ENCODE assay signal across 19 cellular contexts in the genomic region with DNA sequence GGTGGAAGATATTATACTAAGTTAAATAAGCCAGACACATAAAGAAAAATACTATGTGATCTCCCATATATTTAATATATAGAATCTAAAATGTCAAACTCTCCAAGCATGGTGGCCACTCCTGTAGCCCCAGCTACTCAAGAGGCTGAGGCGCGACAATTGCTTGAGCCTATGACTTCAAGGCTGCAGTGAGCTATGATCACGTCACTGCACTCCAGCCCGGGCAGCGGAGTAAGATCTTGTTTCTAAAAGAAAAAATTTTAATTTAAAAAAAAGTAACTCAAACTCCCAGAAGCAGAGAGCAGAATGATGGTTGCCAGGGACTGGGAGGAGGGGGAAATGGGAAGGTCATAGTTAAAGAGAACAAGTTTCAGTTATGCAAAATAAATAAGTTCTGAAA. TPM values are rescaled to one million over a fixed set of nuclear protein-coding genes. Genes with fewer than 3 reads are reported as not detected.
DNase-seq lines count a peak whose midpoint lies in the region; ATAC-seq and TF ChIP-seq lines count a peak whose summit lies in the region.
"Had no signal": no experiment of that assay in that cellular context is flagged by ENCODE, and none has a peak within 500 bp of the region (broad histone marks: within the 10 kb centered on the region; RNA-seq: fewer than 3 reads in every experiment).

No MANE protein-coding gene starts in this region.

- CTCF ChIA-PET in activated CD8-positive, alpha-beta memory T cell treated with anti-CD3 and anti-CD28 coated beads, Interleukin-2, amount 10 ng/mL, durations not matched to agents 7 days and 5 days (lab: Charles Lee): interaction anchor here (0.7 to 3.4 kb wide), 10 partner anchors 9 to 59 kb away, joined by 3 to 14 read pairs (median 4); no protein-coding TSS in a partner anchor
- CTCF ChIA-PET in HEK293T (lab: Yijun Ruan, JAX): no interaction called here

- H3K27ac ChIP-seq in KOPT-K1 (ENCODE audit: low read depth, low read length, poor library complexity, severe bottlenecking): peak overlapping the region; percentile 78
- H3K27ac ChIP-seq in left ventricle myocardium inferior (replicated peaks): no peak overlapping the region
- H3K27ac ChIP-seq: BLaER1, testis had no signal

- no peaks in the 10 kb centered on the region for H3K9me3 Mint-ChIP-seq in activated CD8-positive, alpha-beta memory T cell treated with anti-CD3 and anti-CD28 coated beads, Interleukin-2, amount 10 ng/mL, durations not matched to agents 7 days and 5 days (ENCODE audit: low read depth)
- H3K9me3 Mint-ChIP-seq in activated naive CD8-positive, alpha-beta T cell treated with anti-CD3 and anti-CD28 coated beads, Interleukin-2, amount 10 ng/mL, durations not matched to agents 7 days and 5 days: peaks cover 5% of the 10 kb centered on the region
- peaks cover 2% of the 10 kb centered on the region for H3K9me3 Mint-ChIP-seq in stimulated activated effector memory CD8-positive, alpha-beta T cell treated with anti-CD3 and anti-CD28 coated beads, Interleukin-12 subunit alpha, Interleukin-12 subunit beta, amount 100 ng/mL, for 72 hours
- H3K9me3 Mint-ChIP-seq: dendritic cell treated with granulocyte-macrophage colony-stimulating factor and Interleukin-4, amounts not matched to agents 40 ng/mL and 50 ng/mL, for 4 days had no signal

- DNase-seq in activated CD8-positive, alpha-beta memory T cell treated with anti-CD3 and anti-CD28 coated beads, Interleukin-2, amount 10 ng/mL, durations not matched to agents 7 days and 5 days: no peak
- DNase-seq in activated CD8-positive, alpha-beta memory T cell treated with anti-CD3 and anti-CD28 coated beads for 24 hours: no peak
- no peak for DNase-seq in activated naive CD8-positive, alpha-beta T cell treated with anti-CD3 and anti-CD28 coated beads, Interleukin-2, amount 10 ng/mL, durations not matched to agents 7 days and 5 days
- peak in 1 of 2 donors; percentile 60 for DNase-seq in stimulated activated effector memory CD8-positive, alpha-beta T cell treated with anti-CD3 and anti-CD28 coated beads, Interleukin-12 subunit alpha, Interleukin-12 subunit beta, amount 100 ng/mL, for 72 hours (ENCODE audit: low spot score in 2 of 2)
- DNase-seq in HEK293T (ENCODE audit: extremely low spot score): no peak
- no peak for DNase-seq in left ventricle myocardium inferior
- no peak for DNase-seq in cerebellar cortex (ENCODE audit: low spot score)
- DNase-seq: activated T-cell treated with anti-CD3 and anti-CD28 coated beads, Interleukin-2, amount 50 U/mL, for 4 hours; DMS 273 treated with DMSO at 0.1 percent for 48 hours; NCI-H1105 treated with DMSO at 0.1 percent for 48 hours; NCI-H2081 treated with DMSO at 0.1 percent for 48 hours; NCI-H510A treated with DMSO at 0.1 percent for 48 hours; retina; RPMI8226; SK-N-SH; testis had no signal

- no peaks in the 10 kb centered on the region for H3K27me3 ChIP-seq in left ventricle myocardium inferior (ENCODE audit: low read depth)
- H3K27me3 ChIP-seq: BLaER1, testis had no signal

- no peak for ATAC-seq in activated CD8-positive, alpha-beta memory T cell treated with anti-CD3 and anti-CD28 coated beads, Interleukin-2, amount 10 ng/mL, durations not matched to agents 7 days and 5 days
- no peak for ATAC-seq in activated naive CD8-positive, alpha-beta T cell treated with anti-CD3 and anti-CD28 coated beads, Interleukin-2, amount 10 ng/mL, durations not matched to agents 7 days and 5 days (ENCODE audit: low read depth)
- no peak for ATAC-seq in stimulated activated effector memory CD8-positive, alpha-beta T cell treated with anti-CD3 and anti-CD28 coated beads, Interleukin-12 subunit alpha, Interleukin-12 subunit beta, amount 100 ng/mL, for 72 hours

- intact Hi-C loops in left ventricle myocardium inferior (cut with micrococcal nuclease): no loop called here

- H3K27me3 Mint-ChIP-seq in activated CD8-positive, alpha-beta memory T cell treated with anti-CD3 and anti-CD28 coated beads, Interleukin-2, amount 10 ng/mL, durations not matched to agents 7 days and 5 days: no peaks in the 10 kb centered on the region
- no peaks in the 10 kb centered on the region for H3K27me3 Mint-ChIP-seq in activated naive CD8-positive, alpha-beta T cell treated with anti-CD3 and anti-CD28 coated beads, Interleukin-2, amount 10 ng/mL, durations not matched to agents 7 days and 5 days
- H3K27me3 Mint-ChIP-seq: dendritic cell treated with granulocyte-macrophage colony-stimulating factor and Interleukin-4, amounts not matched to agents 40 ng/mL and 50 ng/mL, for 4 days had no signal

- peak overlapping the region; percentile 99 for H3K27ac Mint-ChIP-seq in activated CD8-positive, alpha-beta memory T cell treated with anti-CD3 and anti-CD28 coated beads, Interleukin-2, amount 10 ng/mL, durations not matched to agents 7 days and 5 days
- peak overlapping the region; percentile 94 for H3K27ac Mint-ChIP-seq in activated naive CD8-positive, alpha-beta T cell treated with anti-CD3 and anti-CD28 coated beads, Interleukin-2, amount 10 ng/mL, durations not matched to agents 7 days and 5 days
- H3K27ac Mint-ChIP-seq in stimulated activated effector memory CD8-positive, alpha-beta T cell treated with anti-CD3 and anti-CD28 coated beads, Interleukin-12 subunit alpha, Interleukin-12 subunit beta, amount 100 ng/mL, for 72 hours: peak overlapping the region; percentile 94

- no peak overlapping the region for H3K4me3 ChIP-seq in left ventricle myocardium inferior
- H3K4me3 ChIP-seq: BLaER1, testis had no signal

- H3K36me3 ChIP-seq in KOPT-K1 (ENCODE audit: insufficient read depth, low read length) (no peaks in the 10 kb centered on the region), left ventricle myocardium inferior (no peaks in the 10 kb centered on the region)

- H3K4me3 Mint-ChIP-seq in activated CD8-positive, alpha-beta memory T cell treated with anti-CD3 and anti-CD28 coated beads, Interleukin-2, amount 10 ng/mL, durations not matched to agents 7 days and 5 days: peak overlapping the region; percentile 66
- H3K4me3 Mint-ChIP-seq in activated naive CD8-positive, alpha-beta T cell treated with anti-CD3 and anti-CD28 coated beads, Interleukin-2, amount 10 ng/mL, durations not matched to agents 7 days and 5 days: peak overlapping the region; percentile 79
- peak overlapping the region; percentile 96 for H3K4me3 Mint-ChIP-seq in stimulated activated effector memory CD8-positive, alpha-beta T cell treated with anti-CD3 and anti-CD28 coated beads, Interleukin-12 subunit alpha, Interleukin-12 subunit beta, amount 100 ng/mL, for 72 hours
- H3K4me3 Mint-ChIP-seq: dendritic cell treated with granulocyte-macrophage colony-stimulating factor and Interleukin-4, amounts not matched to agents 40 ng/mL and 50 ng/mL, for 4 days had no signal

- no peaks in the 10 kb centered on the region for H3K9me3 ChIP-seq in KOPT-K1 (ENCODE audit: insufficient read depth, low read length, poor library complexity, severe bottlenecking)
- no peaks in the 10 kb centered on the region for H3K9me3 ChIP-seq in left ventricle myocardium inferior (replicated peaks)
- H3K9me3 ChIP-seq: SK-N-SH, testis had no signal

- H3K4me1 ChIP-seq in left ventricle myocardium inferior: no peaks in the 10 kb centered on the region
- H3K4me1 ChIP-seq: testis had no signal

- TF ChIP-seq CTCF in left ventricle myocardium inferior (IDR thresholded peaks at IDR 0.05; ENCODE audit: borderline replicate concordance): no peak

- H3K36me3 Mint-ChIP-seq in activated CD8-positive, alpha-beta memory T cell treated with anti-CD3 and anti-CD28 coated beads, Interleukin-2, amount 10 ng/mL, durations not matched to agents 7 days and 5 days: peaks cover 51% of the 10 kb centered on the region
- peaks cover 33% of the 10 kb centered on the region for H3K36me3 Mint-ChIP-seq in activated naive CD8-positive, alpha-beta T cell treated with anti-CD3 and anti-CD28 coated beads, Interleukin-2, amount 10 ng/mL, durations not matched to agents 7 days and 5 days
- H3K36me3 Mint-ChIP-seq in stimulated activated effector memory CD8-positive, alpha-beta T cell treated with anti-CD3 and anti-CD28 coated beads, Interleukin-12 subunit alpha, Interleukin-12 subunit beta, amount 100 ng/mL, for 72 hours: peaks cover 99% of the 10 kb centered on the region

- POLR2A ChIA-PET in activated naive CD8-positive, alpha-beta T cell treated with anti-CD3 and anti-CD28 coated beads, Interleukin-2, amount 10 ng/mL, durations not matched to agents 7 days and 5 days (lab: Charles Lee): interaction anchor here (1.0 to 2.8 kb wide), 5 partner anchors 8 to 59 kb away, joined by 3 to 22 read pairs (median 6); no protein-coding TSS in a partner anchor
- POLR2A ChIA-PET in HEK293T (lab: Yijun Ruan, JAX): no interaction called here

- peaks cover 82% of the 10 kb centered on the region for H3K4me1 Mint-ChIP-seq in activated CD8-positive, alpha-beta memory T cell treated with anti-CD3 and anti-CD28 coated beads, Interleukin-2, amount 10 ng/mL, durations not matched to agents 7 days and 5 days
- H3K4me1 Mint-ChIP-seq in activated naive CD8-positive, alpha-beta T cell treated with anti-CD3 and anti-CD28 coated beads, Interleukin-2, amount 10 ng/mL, durations not matched to agents 7 days and 5 days: peaks cover 68% of the 10 kb centered on the region
- peaks cover 93% of the 10 kb centered on the region for H3K4me1 Mint-ChIP-seq in stimulated activated effector memory CD8-positive, alpha-beta T cell treated with anti-CD3 and anti-CD28 coated beads, Interleukin-12 subunit alpha, Interleukin-12 subunit beta, amount 100 ng/mL, for 72 hours

TF ChIP-seq in HEK293T, 16 proteins besides CTCF, POLR2A, EP300 and RAD21:
- TF ChIP-seq FOXA1 (IDR thresholded peaks at IDR 0.05) (no peak), TARDBP (IDR thresholded peaks at IDR 0.05) (no peak), SUZ12 (IDR thresholded peaks at IDR 0.05) (no peak), HDGF (IDR thresholded peaks at IDR 0.05; ENCODE audit: borderline replicate concordance) (no peak), ARNT (IDR thresholded peaks at IDR 0.05) (no peak)
TF ChIP-seq in HEK293T: peak in this region for 0.

RNA-seq across cellular contexts. Expression of gene RAB27A, which starts 13.3 kb away (rescaled TPM):
- 100 to 1,000 TPM; 136 to 149 TPM for total RNA-seq in activated CD8-positive, alpha-beta memory T cell treated with anti-CD3 and anti-CD28 coated beads, Interleukin-2, amount 10 ng/mL, durations not matched to agents 7 days and 5 days
- total RNA-seq in activated naive CD8-positive, alpha-beta T cell treated with anti-CD3 and anti-CD28 coated beads, Interleukin-2, amount 10 ng/mL, durations not matched to agents 7 days and 5 days: 10 to 100 TPM; 80.1 to 87.3 TPM
- total RNA-seq in left ventricle myocardium inferior: 5.8 TPM

RNA-seq across cellular contexts. Expression of gene PIGBOS1, which starts 42.6 kb away (rescaled TPM):
- total RNA-seq in activated CD8-positive, alpha-beta memory T cell treated with anti-CD3 and anti-CD28 coated beads, Interleukin-2, amount 10 ng/mL, durations not matched to agents 7 days and 5 days: 10 to 100 TPM; 13.2 to 14.3 TPM
- 10 to 100 TPM; 10.3 to 13.8 TPM for total RNA-seq in activated naive CD8-positive, alpha-beta T cell treated with anti-CD3 and anti-CD28 coated beads, Interleukin-2, amount 10 ng/mL, durations not matched to agents 7 days and 5 days
- 7.6 TPM for total RNA-seq in left ventricle myocardium inferior

RNA-seq across cellular contexts. Expression of gene PIGB, which starts 42.7 kb away (rescaled TPM):
- 10 to 100 TPM; 29.8 to 31.2 TPM for total RNA-seq in activated CD8-positive, alpha-beta memory T cell treated with anti-CD3 and anti-CD28 coated beads, Interleukin-2, amount 10 ng/mL, durations not matched to agents 7 days and 5 days
- 10 to 100 TPM; 17.6 to 26.1 TPM for total RNA-seq in activated naive CD8-positive, alpha-beta T cell treated with anti-CD3 and anti-CD28 coated beads, Interleukin-2, amount 10 ng/mL, durations not matched to agents 7 days and 5 days
- 2.8 TPM for total RNA-seq in left ventricle myocardium inferior

Comparison
In these comparisons a context has a peak if more than half of its experiments do, and no peak if none do; other contexts are left out.
1. RNA of gene RAB27A, which starts 13.3 kb away (total RNA-seq): 136 to 149 TPM in activated CD8-positive, alpha-beta memory T cell treated with anti-CD3 and anti-CD28 coated beads, Interleukin-2, amount 10 ng/mL, durations not matched to agents 7 days and 5 days and 80.1 to 87.3 TPM in activated naive CD8-positive, alpha-beta T cell treated with anti-CD3 and anti-CD28 coated beads, Interleukin-2, amount 10 ng/mL, durations not matched to agents 7 days and 5 days; 5.8 TPM in left ventricle myocardium inferior (single experiment); every median in the first group is over 10 times any median in the second.
2. Peak in every context shown above with its lines, with median percentiles within 50 percentile points of each other: H3K27ac Mint-ChIP-seq and H3K4me3 Mint-ChIP-seq.